20 cellular contexts compared by ENCODE assay signal in genomic region chr5:66337827-66338226, GRCh38.
"Had no signal": no experiment of that assay in that cellular context is flagged by ENCODE, and none has a peak within 500 bp of the region (broad histone marks: within the 10 kb centered on the region; RNA-seq: fewer than 3 reads in every experiment).

No MANE protein-coding gene starts in this region.

- H3K4me3 ChIP-seq: breast epithelium, skin epidermis, tibial artery had no signal

- H3K9me3 ChIP-seq: breast epithelium, neutrophil, tibial artery had no signal

- ATAC-seq: left colon; stimulated activated naive B cell treated with anti-CD40 and anti-IgM and Interleukin-4, amounts not matched to agents 10 μg/mL and 1 μg/mL and 100 μg/mL, for 72 hours had no signal

- FAIRE-seq: islet of Langerhans, urothelium cell line had no signal

- H3K27me3 ChIP-seq: breast epithelium, tibial artery had no signal

- H3K27ac ChIP-seq: breast epithelium, neutrophil, skin epidermis, tibial artery had no signal

- H3K4me1 ChIP-seq: breast epithelium, tibial artery had no signal

- H3K36me3 ChIP-seq: breast epithelium, neutrophil, tibial artery had no signal

- DNase-seq: activated B cell treated with CpG ODN at 0.5 μM for 24 hours; activated CD4-positive, alpha-beta T cell treated with anti-CD3 and anti-CD28 coated beads, Interleukin-2, amount 10 ng/mL, durations not matched to agents 24 days and 14 days; activated CD8-positive, alpha-beta memory T cell treated with anti-CD3 and anti-CD28 coated beads for 24 hours; activated naive CD4-positive, alpha-beta T cell; activated naive CD8-positive, alpha-beta T cell treated with anti-CD3 and anti-CD28 coated beads, Interleukin-2, amount 10 ng/mL, durations not matched to agents 7 days and 5 days; anterior cingulate cortex; cerebellar nuclear complex; effector memory CD4-positive, alpha-beta T cell; foreskin melanocyte; left colon; stimulated activated CD4-positive, alpha-beta T cell treated with anti-CD3 and anti-CD28 coated beads, Interleukin-15, amount 100 ng/mL, for 24 hours; stimulated activated CD4-positive, alpha-beta T cell treated with anti-CD3 and anti-CD28 coated beads, Interleukin-4, amount 100 ng/mL, for 1 hour; stimulated activated naive B cell treated with anti-CD40 and anti-IgM and Interleukin-4, amounts not matched to agents 10 μg/mL and 1 μg/mL and 100 μg/mL, for 72 hours; T-helper 2 cell; tibial artery had no signal
